ENCODE assay signal across 9 cellular contexts in the genomic region with DNA sequence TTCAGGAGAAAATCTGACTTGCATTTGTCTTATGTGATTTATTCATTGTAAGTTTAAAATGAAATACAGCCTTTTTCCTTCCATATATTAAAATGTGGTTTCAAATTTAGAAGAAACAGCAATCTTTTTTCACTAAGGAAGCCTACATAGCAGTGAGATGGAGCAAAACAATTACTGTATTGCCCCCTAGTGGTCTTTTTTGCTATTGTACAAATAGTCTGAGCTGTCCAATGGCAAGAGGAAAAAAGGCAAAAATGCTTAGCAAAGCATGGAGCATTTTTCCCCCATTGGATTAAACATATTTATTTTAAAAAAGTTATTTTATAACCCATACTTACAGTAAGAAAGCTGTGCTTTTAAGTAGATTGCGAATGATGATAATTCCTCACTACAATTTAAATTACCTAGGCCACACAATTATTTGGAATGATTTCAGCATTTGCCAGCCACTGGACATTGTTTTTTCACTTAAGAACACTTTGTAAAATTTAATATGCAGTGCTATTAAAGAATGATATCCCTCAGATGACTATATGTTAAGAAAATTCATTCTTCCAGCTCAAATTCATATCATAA.
DNase-seq lines count a peak whose midpoint lies in the region; ATAC-seq, FAIRE-seq and TF ChIP-seq lines count a peak whose summit lies in the region.
"Had no signal": no experiment of that assay in that cellular context is flagged by ENCODE, and none has a peak within 500 bp of the region (broad histone marks: within the 10 kb centered on the region; RNA-seq: fewer than 3 reads in every experiment).

No MANE protein-coding gene starts in this region.

- no peaks in the 10 kb centered on the region for H3K36me3 ChIP-seq in bronchial epithelial cell (ENCODE audit: control insufficient read depth, insufficient read depth, low read length)
- no peaks in the 10 kb centered on the region for H3K36me3 ChIP-seq in upper lobe of right lung
- H3K36me3 ChIP-seq: BLaER1 had no signal

- ATAC-seq in GM21447 (IDR thresholded peaks at IDR 0.05; ENCODE audit: unreplicated experiment) (peak; percentile 98), HG03575 (IDR thresholded peaks at IDR 0.05; ENCODE audit: extremely low read depth, insufficient number of reproducible peaks, low FRiP score, unreplicated experiment) (peak; percentile 58), left colon (peak; percentile 65), upper lobe of right lung (peak; percentile 88)

- no peaks in the 10 kb centered on the region for H3K9me3 ChIP-seq in upper lobe of right lung
- H3K9me3 ChIP-seq: BLaER1 had no signal

- no peak overlapping the region for H3K27ac ChIP-seq in upper lobe of right lung
- H3K27ac ChIP-seq: BLaER1 had no signal

- no peaks in the 10 kb centered on the region for H3K27me3 ChIP-seq in bronchial epithelial cell (ENCODE audit: control insufficient read depth, insufficient read depth, low read length)
- no peaks in the 10 kb centered on the region for H3K27me3 ChIP-seq in upper lobe of right lung
- H3K27me3 ChIP-seq: BLaER1 had no signal

- intact Hi-C loops in left colon (cut with DNase I, micrococcal nuclease) (loop anchor here in 1 of 2 donors (10.0 kb wide), 1 partner anchor 303 kb away; no protein-coding TSS in a partner anchor), upper lobe of right lung (cut with DNase I) (no loop called here)

- H3K4me1 ChIP-seq in upper lobe of right lung: no peaks in the 10 kb centered on the region
- H3K4me1 ChIP-seq: BLaER1 had no signal

- DNase-seq in NCI-H1436 (lab: John Stamatoyannopoulos, UW): peak; percentile 44
- DNase-seq in NCI-H1436 treated with DMSO at 0.1 percent for 48 hours (lab: John Stamatoyannopoulos, UW): no peak
- peak; percentile 23 for DNase-seq in NCI-H82 treated with DMSO at 0.1 percent for 48 hours (lab: John Stamatoyannopoulos, UW; ENCODE audit: unreplicated experiment)
- peak; percentile 71 for DNase-seq in bronchial epithelial cell (ENCODE audit: low read depth)
- no peak for DNase-seq in left colon
- no peak for DNase-seq in upper lobe of right lung

- TF ChIP-seq CTCF in bronchial epithelial cell (IDR thresholded peaks at IDR 0.05; ENCODE audit: insufficient read depth, low read length, severe bottlenecking) (peak; percentile 55), upper lobe of right lung (IDR thresholded peaks at IDR 0.05) (peak; percentile 85)

- FAIRE-seq in bronchial epithelial cell (lab: Jason Lieb, UNC): no peak

- H3K4me3 ChIP-seq in bronchial epithelial cell (ENCODE audit: low read depth, low read length): no peak overlapping the region
- no peak overlapping the region for H3K4me3 ChIP-seq in upper lobe of right lung
- H3K4me3 ChIP-seq: BLaER1 had no signal

Comparison
In these comparisons a context has a peak if more than half of its experiments do, and no peak if none do; other contexts are left out.
1. DNase-seq: peak in NCI-H1436 (single experiment), NCI-H82 treated with DMSO at 0.1 percent for 48 hours (single experiment) and bronchial epithelial cell (single experiment); none in NCI-H1436 treated with DMSO at 0.1 percent for 48 hours (single experiment), left colon (0 of 2) and upper lobe of right lung (single experiment).
2. Peak in every context shown above with its lines, with median percentiles within 50 percentile points of each other: ATAC-seq.